In genomic region chr11:15624701-15625100, GRCh38 we compare ENCODE assay signal across 24 cellular contexts.
"Had no signal": no experiment of that assay in that cellular context is flagged by ENCODE, and none has a peak within 500 bp of the region (broad histone marks: within the 10 kb centered on the region; RNA-seq: fewer than 3 reads in every experiment).

No MANE protein-coding gene starts in this region.

- FAIRE-seq: colon, frontal cortex, islet of Langerhans had no signal

- H3K4me1 ChIP-seq: left ventricle myocardium inferior, lower lobe of right lung, prostate gland, right atrium auricular region, sigmoid colon, spleen, tibial artery, upper lobe of right lung, vagina had no signal

- ATAC-seq: lower lobe of right lung; stimulated activated memory B cell treated with anti-CD40 and anti-IgM and Interleukin-4, amounts not matched to agents 10 μg/mL and 1 μg/mL and 100 μg/mL, for 72 hours; stimulated activated naive CD8-positive, alpha-beta T cell treated with anti-CD3 and anti-CD28 coated beads, Interleukin-15, Interleukin-2, amounts not matched to agents 100 U/mL and 50 U/mL, for 24 hours; upper lobe of right lung had no signal

- H3K27ac ChIP-seq: dorsolateral prefrontal cortex, left ventricle myocardium inferior, lower lobe of right lung, neural progenitor cell, prostate gland, right atrium auricular region, sigmoid colon, testis, tibial artery, upper lobe of right lung, vagina had no signal

- H2AFZ ChIP-seq: neural progenitor cell had no signal

- DNase-seq: dorsolateral prefrontal cortex; effector CD4-positive, alpha-beta T cell; head of caudate nucleus; left cardiac atrium; left ventricle myocardium inferior; lower lobe of right lung; naive B cell; nucleus accumbens; sigmoid colon; spleen; stimulated activated CD4-positive, alpha-beta T cell treated with anti-CD3 and anti-CD28 coated beads, Interleukin-4, amount 100 ng/mL, for 4 hours; stimulated activated naive CD8-positive, alpha-beta T cell treated with anti-CD3 and anti-CD28 coated beads, Interleukin-15, Interleukin-2, amounts not matched to agents 100 U/mL and 50 U/mL, for 24 hours; substantia nigra; testis; tibial artery; upper lobe of right lung had no signal

- H3K27me3 ChIP-seq: neural progenitor cell, right atrium auricular region, testis, tibial artery, upper lobe of right lung, vagina had no signal

- H3K4me2 ChIP-seq: neural progenitor cell had no signal

- H3K4me3 ChIP-seq: dorsolateral prefrontal cortex, left ventricle myocardium inferior, lower lobe of right lung, neural progenitor cell, prostate gland, right atrium auricular region, sigmoid colon, spleen, testis, tibial artery, upper lobe of right lung, vagina had no signal

- H3K9me3 ChIP-seq: left ventricle myocardium inferior, lower lobe of right lung, prostate gland, right atrium auricular region, sigmoid colon, spleen, testis, tibial artery, upper lobe of right lung, vagina had no signal

- H3K36me3 ChIP-seq: left ventricle myocardium inferior, lower lobe of right lung, neural progenitor cell, prostate gland, right atrium auricular region, sigmoid colon, spleen, tibial artery, upper lobe of right lung, vagina had no signal

- H3K9ac ChIP-seq: neural progenitor cell had no signal
